35 cellular contexts compared by ENCODE assay signal in the genomic region with DNA sequence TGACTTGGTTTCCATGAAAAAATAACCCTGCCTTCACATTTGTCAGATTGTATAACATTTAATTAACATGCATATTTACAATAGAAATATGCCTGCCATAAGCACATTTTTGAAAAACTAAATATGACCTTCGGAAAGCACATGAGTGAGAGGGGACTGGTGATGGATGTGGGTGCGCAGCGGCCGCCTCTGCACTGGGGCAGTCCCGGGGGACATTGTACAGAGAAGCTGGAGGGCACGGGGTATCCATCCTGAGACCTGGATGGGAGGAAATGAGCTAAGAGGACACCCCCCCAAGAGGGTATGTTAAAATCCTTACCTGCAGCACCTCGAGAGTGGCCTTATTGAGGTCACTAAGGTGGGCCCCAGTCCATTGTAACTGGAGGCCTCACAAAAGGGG.
"Had no signal": no experiment of that assay in that cellular context is flagged by ENCODE, and none has a peak within 500 bp of the region (broad histone marks: within the 10 kb centered on the region; RNA-seq: fewer than 3 reads in every experiment).

No MANE protein-coding gene starts in this region.

- H3K4me2 ChIP-seq: KMS-11 had no signal

- H3K27me3 ChIP-seq: MG63 had no signal

- H3K36me3 ChIP-seq: MG63 had no signal

- DNase-seq: Karpas-422, Kasumi-1, KBM-7, KG1, MG63, MM.1S, MV-4-11, NCI-H1048, NCI-H1092, NCI-H1092 treated with DMSO at 0.1 percent for 48 hours, NCI-H1105, NCI-H1105 treated with DMSO at 0.1 percent for 48 hours, NCI-H1417, NCI-H1417 treated with DMSO at 0.1 percent for 48 hours, NCI-H1436, NCI-H1436 treated with DMSO at 0.1 percent for 48 hours, NCI-H146, NCI-H1694, NCI-H1694 treated with DMSO at 0.1 percent for 48 hours, NCI-H187, NCI-H187 treated with DMSO at 0.1 percent for 48 hours, NCI-H1930, NCI-H2029, NCI-H2029 treated with DMSO at 0.1 percent for 48 hours, NCI-H2081, NCI-H2081 treated with DMSO at 0.1 percent for 48 hours, NCI-H2107, NCI-H2171, NCI-H2171 treated with DMSO at 0.1 percent for 48 hours, NCI-H2227 treated with DMSO at 0.1 percent for 48 hours, NCI-H226, NCI-H345, NCI-H446, NCI-H446 treated with DMSO at 0.1 percent for 48 hours had no signal

- H3K27ac ChIP-seq: KMS-11 had no signal

- H3K9ac ChIP-seq: KMS-11 had no signal

- H3K4me3 ChIP-seq: MG63 had no signal
